In the genomic region with DNA sequence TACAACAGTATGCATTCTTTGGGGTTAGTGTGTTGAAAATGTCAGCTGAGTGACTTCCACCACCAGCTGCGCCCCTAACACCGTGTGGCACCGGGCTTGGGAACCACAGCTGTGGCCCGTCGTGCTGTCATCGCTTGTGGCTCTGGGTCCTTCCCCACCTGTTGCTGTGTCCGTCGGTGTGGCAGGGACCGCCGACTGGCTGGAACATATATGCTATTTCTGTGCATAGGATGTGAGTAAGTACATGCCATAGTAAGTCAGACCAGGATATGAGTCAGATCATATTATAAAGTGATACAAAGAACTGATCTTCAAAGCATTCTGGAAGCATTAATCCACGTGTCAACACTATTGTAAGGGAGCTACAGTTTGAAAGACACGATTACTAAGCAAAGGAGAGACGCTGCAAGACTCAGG, we compare ENCODE assay signal across 9 cellular contexts. TPM values are rescaled to one million over a fixed set of nuclear protein-coding genes. Genes with fewer than 3 reads are reported as not detected.
DNase-seq lines count a peak whose midpoint lies in the region; ATAC-seq and TF ChIP-seq lines count a peak whose summit lies in the region.
"Had no signal": no experiment of that assay in that cellular context is flagged by ENCODE, and none has a peak within 500 bp of the region (broad histone marks: within the 10 kb centered on the region; RNA-seq: fewer than 3 reads in every experiment).

No MANE protein-coding gene starts in this region.

- no peak for DNase-seq in Calu3
- peak in 1 of 3 donors; percentile 33 for DNase-seq in T-helper 17 cell
- peak; percentile 85 for DNase-seq in MCF 10A (ENCODE audit: unreplicated experiment)
- DNase-seq in GM20000 (ENCODE audit: low spot score): no peak
- DNase-seq in glutamatergic neuron: no peak
- no peak for DNase-seq in Peyer's patch
- DNase-seq in epidermal melanocyte (ENCODE audit: insufficient read length, low spot score): no peak
- DNase-seq: lower lobe of right lung had no signal

- TF ChIP-seq POLR2A in Peyer's patch (IDR thresholded peaks at IDR 0.05): no peak

- POLR2A ChIA-PET in MCF 10A (lab: Yijun Ruan, JAX): interaction anchor here (0.6 to 2.9 kb wide), 9 partner anchors 9 to 249 kb away, joined by 3 to 15 read pairs (median 3); a partner anchor contains a TSS

- CTCF ChIA-PET in Calu3 (lab: Charles Lee): interaction anchor here (1.0 kb wide), 1 partner anchor 32 kb away, joined by 4 read pairs; a partner anchor contains a TSS
- CTCF ChIA-PET in MCF 10A (lab: Yijun Ruan, JAX): interaction anchor here (0.6 to 1.4 kb wide), 3 partner anchors 44 to 190 kb away, joined by 3 read pairs; no protein-coding TSS in a partner anchor

- TF ChIP-seq CTCF in Calu3 (IDR thresholded peaks at IDR 0.05; ENCODE audit: unreplicated experiment): no peak
- TF ChIP-seq CTCF in MCF 10A (IDR thresholded peaks at IDR 0.05; ENCODE audit: unreplicated experiment): no peak
- TF ChIP-seq CTCF in nephron (IDR thresholded peaks at IDR 0.05; ENCODE audit: unreplicated experiment in 3 of 3): no peak
- TF ChIP-seq CTCF in GM20000 (IDR thresholded peaks at IDR 0.05; ENCODE audit: extremely low read depth, missing control alignments): no peak
- no peak for TF ChIP-seq CTCF in glutamatergic neuron (IDR thresholded peaks at IDR 0.05; ENCODE audit: partially characterized antibody, unreplicated experiment)
- TF ChIP-seq CTCF in Peyer's patch (IDR thresholded peaks at IDR 0.05): no peak

- H3K36me3 Mint-ChIP-seq in Calu3 (ENCODE audit: insufficient read depth, unreplicated experiment) (peaks cover 29% of the 10 kb centered on the region), T-helper 17 cell (ENCODE audit: low read depth) (peaks cover 6% of the 10 kb centered on the region), MCF 10A (ENCODE audit: insufficient read depth, unreplicated experiment) (peaks cover 10% of the 10 kb centered on the region), nephron (ENCODE audit: low read depth) (no peaks in the 10 kb centered on the region), glutamatergic neuron (ENCODE audit: unreplicated experiment) (no peaks in the 10 kb centered on the region)

- peak overlapping the region; percentile 12 for H3K27ac Mint-ChIP-seq in Calu3 (ENCODE audit: unreplicated experiment)
- H3K27ac Mint-ChIP-seq in T-helper 17 cell: peak overlapping the region; percentile 100
- H3K27ac Mint-ChIP-seq in MCF 10A (ENCODE audit: low read depth, unreplicated experiment): peak overlapping the region; percentile 35
- H3K27ac Mint-ChIP-seq in nephron: peak overlapping the region; percentile 36 to 67 (median 65)
- no peak overlapping the region for H3K27ac Mint-ChIP-seq in glutamatergic neuron (ENCODE audit: unreplicated experiment)

- ATAC-seq in T-helper 17 cell: no peak
- ATAC-seq: lower lobe of right lung had no signal

- intact Hi-C loops in Calu3 (cut with micrococcal nuclease; ENCODE audit: unreplicated experiment) (no loop called here), MCF 10A (cut with micrococcal nuclease) (no loop called here)

- H3K4me1 Mint-ChIP-seq in Calu3 (ENCODE audit: low read depth, unreplicated experiment) (peaks cover 24% of the 10 kb centered on the region), T-helper 17 cell (peaks cover 41% of the 10 kb centered on the region), MCF 10A (ENCODE audit: insufficient read depth, unreplicated experiment) (peaks cover 43% of the 10 kb centered on the region), nephron (peaks cover 50% of the 10 kb centered on the region), glutamatergic neuron (ENCODE audit: low read depth, unreplicated experiment) (peaks cover 9% of the 10 kb centered on the region)

- no peaks in the 10 kb centered on the region for H3K9me3 ChIP-seq in T-helper 17 cell (ENCODE audit: control insufficient read depth, low read length, poor library complexity, severe bottlenecking)
- no peaks in the 10 kb centered on the region for H3K9me3 ChIP-seq in Peyer's patch
- H3K9me3 ChIP-seq: lower lobe of right lung had no signal

- H3K27me3 Mint-ChIP-seq in Calu3 (ENCODE audit: unreplicated experiment): no peaks in the 10 kb centered on the region
- no peaks in the 10 kb centered on the region for H3K27me3 Mint-ChIP-seq in T-helper 17 cell
- no peaks in the 10 kb centered on the region for H3K27me3 Mint-ChIP-seq in MCF 10A (ENCODE audit: insufficient read depth, unreplicated experiment)
- H3K27me3 Mint-ChIP-seq in nephron (ENCODE audit: low read depth): no peaks in the 10 kb centered on the region
- peaks cover 6% of the 10 kb centered on the region for H3K27me3 Mint-ChIP-seq in glutamatergic neuron (ENCODE audit: unreplicated experiment)

- H3K9me3 Mint-ChIP-seq in Calu3 (ENCODE audit: low read depth, unreplicated experiment) (no peaks in the 10 kb centered on the region), MCF 10A (ENCODE audit: unreplicated experiment) (no peaks in the 10 kb centered on the region), nephron (no peaks in the 10 kb centered on the region), glutamatergic neuron (ENCODE audit: unreplicated experiment) (peaks cover 8% of the 10 kb centered on the region)

- no peak overlapping the region for H3K4me3 ChIP-seq in Peyer's patch
- H3K4me3 ChIP-seq: lower lobe of right lung had no signal

- H3K36me3 ChIP-seq in Peyer's patch: peaks cover 0 to 6% (median 0%) of the 10 kb centered on the region in 3 donors

- peaks cover 0 to 6% (median 0%) of the 10 kb centered on the region in 4 donors for H3K4me1 ChIP-seq in Peyer's patch

- H3K27ac ChIP-seq in Peyer's patch: peak overlapping the region in 2 of 4 donors; percentile 8 to 42
- H3K27ac ChIP-seq: lower lobe of right lung had no signal

- H3K27me3 ChIP-seq in Peyer's patch: no peaks in the 10 kb centered on the region

- H3K4me3 Mint-ChIP-seq in Calu3 (ENCODE audit: low read depth, unreplicated experiment): no peak overlapping the region
- peak overlapping the region; percentile 47 for H3K4me3 Mint-ChIP-seq in T-helper 17 cell
- peak overlapping the region; percentile 3 for H3K4me3 Mint-ChIP-seq in MCF 10A (ENCODE audit: unreplicated experiment)
- H3K4me3 Mint-ChIP-seq in nephron: peak overlapping the region in 1 of 3 experiments; percentile 9
- no peak overlapping the region for H3K4me3 Mint-ChIP-seq in glutamatergic neuron (ENCODE audit: unreplicated experiment)

- BruUV-seq in Calu3 (replicated peaks; lab: Mats Ljungman, UMichigan) (no TSS peak), MCF 10A (replicated peaks; lab: Mats Ljungman, UMichigan) (no TSS peak)

RNA-seq across cellular contexts. Expression of a gene that starts 31.9 kb away (rescaled TPM):
- total RNA-seq in Calu3 (2022) (20.2 and 20.7 TPM in 2 replicates), T-helper 17 cell (10 to 100 TPM; 57.6 to 79.9 TPM), MCF 10A (2022) (24.2 and 27.1 TPM in 2 replicates), glutamatergic neuron (ENCODE audit: unreplicated experiment) (4.0 TPM), Peyer's patch (10 to 100 TPM; 23.1 to 53.9 (median 34.9) TPM)

RNA-seq across cellular contexts. Expression of a gene that starts 46.6 kb away (rescaled TPM):
- total RNA-seq in Calu3 (2022): 0.64 and 0.69 TPM in 2 replicates
- 1 to 10 TPM; 1.9 to 2.2 TPM for total RNA-seq in T-helper 17 cell
- total RNA-seq in MCF 10A (2022): 1.1 TPM in 2 replicates
- total RNA-seq in glutamatergic neuron (ENCODE audit: unreplicated experiment): 0.32 TPM
- 1 to 10 TPM in 2 of 4 donors, under 1 TPM in 1, not detected in 1; 0.27 to 4.1 (median 1.8) TPM for total RNA-seq in Peyer's patch

Comparison
In these comparisons a context has a peak if more than half of its experiments do, and no peak if none do; other contexts are left out.
1. H3K4me3 Mint-ChIP-seq: peak in T-helper 17 cell (single experiment) and MCF 10A (single experiment); none in Calu3 (single experiment) and glutamatergic neuron (single experiment).